Comparison of ENCODE assay signal across 22 cellular contexts in the genomic region with DNA sequence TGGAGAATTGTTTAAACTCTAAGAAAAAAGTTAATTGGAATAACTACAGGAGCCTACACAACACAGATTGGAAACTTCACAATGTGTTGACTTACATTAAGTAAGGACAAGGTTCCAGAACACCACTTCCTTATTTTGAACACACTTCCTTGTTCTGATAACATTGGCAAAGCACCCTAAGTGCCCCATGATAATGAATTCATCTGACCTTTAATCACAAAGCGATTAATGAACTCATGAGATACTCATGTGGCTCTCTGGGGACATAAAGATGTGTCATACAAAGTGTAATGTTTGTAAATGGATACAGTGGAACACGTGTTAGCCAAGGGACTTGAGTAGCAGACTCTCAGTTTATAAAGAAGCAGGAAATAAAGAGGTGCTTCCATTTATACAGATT.
A peak's percentile ranks its signal among the peaks of the same experiment; 100 is the strongest.
DNase-seq lines count a peak whose midpoint lies in the region; ATAC-seq, FAIRE-seq and TF ChIP-seq lines count a peak whose summit lies in the region.
"Had no signal": no experiment of that assay in that cellular context is flagged by ENCODE, and none has a peak within 500 bp of the region (broad histone marks: within the 10 kb centered on the region; RNA-seq: fewer than 3 reads in every experiment).

No MANE protein-coding gene starts in this region.

- no peaks in the 10 kb centered on the region for H3K9me3 ChIP-seq in HCT116 (ENCODE audit: control insufficient read depth in 1 of 2, insufficient read depth in 1 of 2, low read depth in 1 of 2, low read length in 2 of 2)
- H3K9me3 ChIP-seq in K562 (replicated peaks; ENCODE audit: control insufficient read depth, insufficient read depth, low read depth, low read length), result no peaks in the 10 kb centered on the region
- H3K9me3 ChIP-seq in tibial nerve, result no peaks in the 10 kb centered on the region
- H3K9me3 ChIP-seq: thoracic aorta had no signal

- H2AFZ ChIP-seq in HCT116 (ENCODE audit: low read depth, low read length, poor library complexity, severe bottlenecking) (peak overlapping the region; percentile 13), K562 (ENCODE audit: low read depth, low read length) (no peak overlapping the region)

- intact Hi-C loops in HCT116 (cut with micrococcal nuclease) (no loop called here), K562 (cut with micrococcal nuclease) (no loop called here)

- WGBS in K562 (ENCODE audit: insufficient coverage, low coverage, missing lambda C conversion rate), result 3% methylated on average over 2 of the region's 2 CpGs
- 33 to 46% methylated on average over 2 of the region's 2 CpGs for WGBS in tibial nerve, 2 donors

- in situ Hi-C loops in K562 (cut with MboI), result no loop called here

- TF ChIP-seq POLR2A in HCT116 (IDR thresholded peaks at IDR 0.05; ENCODE audit: borderline replicate concordance, extremely low read depth, insufficient read depth, insufficient read length) (no peak), K562 (conservative IDR thresholded peaks at IDR 0.05) (no peak), tibial nerve (IDR thresholded peaks at IDR 0.05) (no peak)

- no peak for TF ChIP-seq CTCF in HCT116 (IDR thresholded peaks at IDR 0.05 in 2 of 3, conservative IDR thresholded peaks at IDR 0.05 in 1 of 3; ENCODE audit: borderline replicate concordance in 1 of 3, insufficient read depth in 1 of 3, low read depth in 2 of 3, low read length in 2 of 3)
- no peak for TF ChIP-seq CTCF in K562 (IDR thresholded peaks at IDR 0.05 in 2 of 3, conservative IDR thresholded peaks at IDR 0.05 in 1 of 3; ENCODE audit: insufficient read depth in 2 of 3, low read depth in 1 of 3, low read length in 3 of 3)
- TF ChIP-seq CTCF in tibial nerve (IDR thresholded peaks at IDR 0.05), result no peak

- no peaks in the 10 kb centered on the region for H3K9me2 ChIP-seq in HCT116 (ENCODE audit: insufficient read depth)

- H3K79me2 ChIP-seq in HCT116 (ENCODE audit: insufficient read depth, low read length), result no peaks in the 10 kb centered on the region
- no peaks in the 10 kb centered on the region for H3K79me2 ChIP-seq in K562 (ENCODE audit: control insufficient read depth, insufficient read depth, low read length)

- H3K27ac ChIP-seq in HCT116 (ENCODE audit: low read depth, low read length) (no peak overlapping the region), K562 (ENCODE audit: extremely low read depth, low read depth, low read length) (no peak overlapping the region), tibial nerve (no peak overlapping the region)
- H3K27ac ChIP-seq: C4-2B, thoracic aorta had no signal

- H3K27me3 ChIP-seq in HCT116 (ENCODE audit: insufficient read depth, low read length), result no peaks in the 10 kb centered on the region
- no peaks in the 10 kb centered on the region for H3K27me3 ChIP-seq in K562 (ENCODE audit: control insufficient read depth in 2 of 2, insufficient read depth in 2 of 2, low read length in 2 of 2)
- H3K27me3 ChIP-seq in tibial nerve, result no peaks in the 10 kb centered on the region

- no peak for DNase-seq in HCT116 (ENCODE audit: low read depth, low spot score)
- DNase-seq in NCI-H2171 (lab: John Stamatoyannopoulos, UW), result peak; percentile 1
- DNase-seq in K562 (ENCODE audit: extremely low read depth in 1 of 4, low spot score in 3 of 4), result no peak
- peak; percentile 33 for DNase-seq in renal cortical epithelial cell (ENCODE audit: low read depth)
- no peak for DNase-seq in tibial nerve (ENCODE audit: low spot score in 2 of 2)
- no peak for DNase-seq in stimulated activated naive CD4-positive, alpha-beta T cell (lab: John Stamatoyannopoulos, UW)
- DNase-seq: activated CD4-positive, alpha-beta T cell treated with anti-CD3 and anti-CD28 coated beads for 1 hour; activated CD8-positive, alpha-beta memory T cell treated with anti-CD3 and anti-CD28 coated beads, Interleukin-2, amount 50 U/mL, for 4 hours; activated naive CD4-positive, alpha-beta T cell treated with anti-CD3 and anti-CD28 coated beads for 36 hours; cortex of kidney; EL; H9; NCI-H1092; NCI-H510A; right cardiac atrium; stimulated activated CD4-positive, alpha-beta T cell treated with anti-CD3 and anti-CD28 coated beads, Interleukin-1b, Interleukin-23, amount 100 ng/mL, for 48 hours; SW 1271 had no signal

- RAD21 ChIA-PET in HCT116 (lab: Charles Lee; ENCODE audit: low non-redundant PET in 1 of 2, low total read pairs in 2 of 2, uncharacterized antibody in 2 of 2, unreplicated experiment in 2 of 2), result no interaction called here

- H3K9ac ChIP-seq in HCT116 (ENCODE audit: low read length) (no peak overlapping the region), K562 (ENCODE audit: insufficient read depth in 1 of 2, low read depth in 2 of 2, low read length in 2 of 2) (no peak overlapping the region)

- POLR2A ChIA-PET in HCT116 (lab: Charles Lee) (no interaction called here), K562 (lab: Yijun Ruan, JAX) (no interaction called here)

- no peaks in the 10 kb centered on the region for H3K9me1 ChIP-seq in K562 (ENCODE audit: control insufficient read depth, insufficient read depth, low read length)

- no peak for FAIRE-seq in K562 (lab: Jason Lieb, UNC)
- FAIRE-seq: RCC 7860 had no signal

- TF ChIP-seq EP300 in K562 (IDR thresholded peaks at IDR 0.05; ENCODE audit: low read length) (no peak), tibial nerve (IDR thresholded peaks at IDR 0.05) (no peak)

- no peaks in the 10 kb centered on the region for H4K20me1 ChIP-seq in HCT116 (ENCODE audit: insufficient read depth)
- no peaks in the 10 kb centered on the region for H4K20me1 ChIP-seq in K562 (replicated peaks; ENCODE audit: control insufficient read depth, insufficient read depth, low read length)

- H3K4me1 ChIP-seq in HCT116 (ENCODE audit: control insufficient read depth in 1 of 2, insufficient read depth in 2 of 2, low read length in 2 of 2) (no peaks in the 10 kb centered on the region), K562 (replicated peaks in 1 of 2; ENCODE audit: control insufficient read depth in 2 of 2, insufficient read depth in 2 of 2, low read length in 2 of 2) (no peaks in the 10 kb centered on the region), tibial nerve (peaks cover 0 to 3% (median 0%) of the 10 kb centered on the region in 4 donors)

- CTCF ChIA-PET in HCT116 (lab: Charles Lee), result no interaction called here
- CTCF ChIA-PET in K562 (lab: Yijun Ruan, JAX; ENCODE audit: low intra/inter-chr PET ratio), result no interaction called here

- no peak overlapping the region for H3K4me2 ChIP-seq in HCT116 (ENCODE audit: low read length)
- no peak overlapping the region for H3K4me2 ChIP-seq in K562 (ENCODE audit: insufficient read depth, low read length)

- H3K4me3 ChIP-seq in HCT116 (replicated peaks in 1 of 2; ENCODE audit: low read depth in 1 of 2, low read length in 2 of 2) (no peak overlapping the region), K562 (no peak overlapping the region), tibial nerve (no peak overlapping the region)
- H3K4me3 ChIP-seq: thoracic aorta had no signal

- TF ChIP-seq RAD21 in HCT116 (IDR thresholded peaks at IDR 0.05; ENCODE audit: low read depth) (no peak), K562 (CRISPR knock-in tag; conservative IDR thresholded peaks at IDR 0.05 in 1 of 2, IDR thresholded peaks at IDR 0.05 in 1 of 2) (no peak)

- ATAC-seq in HCT116 (no peak), K562 (no peak), HG02678 (IDR thresholded peaks at IDR 0.05; ENCODE audit: unreplicated experiment) (no peak), GM19397 (IDR thresholded peaks at IDR 0.05; ENCODE audit: unreplicated experiment) (no peak)
- ATAC-seq: right cardiac atrium had no signal

- H3K36me3 ChIP-seq in HCT116 (ENCODE audit: control insufficient read depth in 1 of 2, insufficient read depth in 2 of 2, low read length in 2 of 2), result no peaks in the 10 kb centered on the region
- H3K36me3 ChIP-seq in K562 (ENCODE audit: control insufficient read depth, insufficient read depth, low read length), result no peaks in the 10 kb centered on the region
- H3K36me3 ChIP-seq in tibial nerve, result no peaks in the 10 kb centered on the region
- H3K36me3 ChIP-seq: thoracic aorta had no signal

- BruUV-seq in HCT116 (replicated peaks; lab: Mats Ljungman, UMichigan) (no TSS peak), K562 (replicated peaks; lab: Mats Ljungman, UMichigan) (no TSS peak)

TF ChIP-seq in HCT116, 20 proteins besides CTCF, POLR2A, EP300 and RAD21 (continues in another document):
- TF ChIP-seq YY1 (IDR thresholded peaks at IDR 0.05; ENCODE audit: extremely low read depth, insufficient replicate concordance, low read depth, low read length) (no peak), SP1 (IDR thresholded peaks at IDR 0.05; ENCODE audit: low read depth) (no peak), ELF1 (IDR thresholded peaks at IDR 0.05; ENCODE audit: borderline replicate concordance, low read depth) (no peak), TCF7L2 (IDR thresholded peaks at IDR 0.05; ENCODE audit: borderline replicate concordance, extremely low read depth, insufficient read depth, insufficient read length) (no peak), ZFX (IDR thresholded peaks at IDR 0.05) (no peak), POLR2AphosphoS5 (IDR thresholded peaks at IDR 0.05; ENCODE audit: low read depth, low read length) (no peak), FOSL1 (IDR thresholded peaks at IDR 0.05; ENCODE audit: low read depth) (no peak), EGR1 (IDR thresholded peaks at IDR 0.05; ENCODE audit: low read depth) (no peak), SRF (IDR thresholded peaks at IDR 0.05; ENCODE audit: low read depth) (no peak)

TF ChIP-seq in K562, 482 proteins besides CTCF, POLR2A, EP300 and RAD21:
- TF ChIP-seq ZNF197 (CRISPR knock-in tag; IDR thresholded peaks at IDR 0.05; ENCODE audit: low read depth) (no peak), ZC3H8 (IDR thresholded peaks at IDR 0.05) (no peak), SPI1 (IDR thresholded peaks at IDR 0.05; ENCODE audit: borderline replicate concordance, low read depth, low read length) (peak; percentile 25; the same call in 1 of the 2 replicates)

Comparison
In these comparisons a context has a peak if more than half of its experiments do, and no peak if none do; other contexts are left out.
1. DNase-seq: peak in NCI-H2171 (single experiment) and renal cortical epithelial cell (single experiment); none in HCT116 (single experiment), K562 (0 of 4), tibial nerve (0 of 2) and stimulated activated naive CD4-positive, alpha-beta T cell (0 of 6).